Comparison of ENCODE assay signal across 24 cellular contexts in genomic region chr4:29058519-29058918, GRCh38.
"Had no signal": no experiment of that assay in that cellular context is flagged by ENCODE, and none has a peak within 500 bp of the region (broad histone marks: within the 10 kb centered on the region; RNA-seq: fewer than 3 reads in every experiment).

No MANE protein-coding gene starts in this region.

- H3K4me3 ChIP-seq: K562 had no signal

- DNase-seq: activated CD4-positive, alpha-beta T cell treated with anti-CD3 and anti-CD28 coated beads for 48 hours; activated CD4-positive, alpha-beta T cell treated with anti-CD3 and anti-CD28 coated beads, Interleukin-2, amount 50 U/mL, for 4 hours; activated CD4-positive, CD25-positive, alpha-beta regulatory T cell treated with anti-CD3 and anti-CD28 coated beads, Interleukin-2, amount 50 U/mL, for 72 hours; activated CD8-positive, alpha-beta memory T cell treated with anti-CD3 and anti-CD28 coated beads, Interleukin-2, amount 50 U/mL, for 48 hours; activated CD8-positive, alpha-beta T cell treated with anti-CD3 and anti-CD28 coated beads, Interleukin-2, amount 10 ng/mL, durations not matched to agents 7 days and 5 days; activated naive CD4-positive, alpha-beta T cell treated with Interleukin-2 at 50 U/mL for 16 hours; activated naive CD8-positive, alpha-beta T cell treated with anti-CD3 and anti-CD28 coated beads, Interleukin-2, amount 50 U/mL, for 24 hours; activated T-cell treated with anti-CD3 and anti-CD28 coated beads, Interleukin-2, amount 50 U/mL, for 1 hour; amygdala; caudate nucleus; Karpas-422; NCI-H1092; NCI-H1417; NCI-H1930; NCI-H2107; NCI-H2171 treated with DMSO at 0.1 percent for 48 hours; NCI-H345; NCI-H510A; NCI-H69; PC-3; SHP77 treated with DMSO at 0.1 percent for 48 hours; T-helper 17 cell; T-helper 9 cell had no signal
